Comparison of ENCODE assay signal across 20 cellular contexts in the genomic region with DNA sequence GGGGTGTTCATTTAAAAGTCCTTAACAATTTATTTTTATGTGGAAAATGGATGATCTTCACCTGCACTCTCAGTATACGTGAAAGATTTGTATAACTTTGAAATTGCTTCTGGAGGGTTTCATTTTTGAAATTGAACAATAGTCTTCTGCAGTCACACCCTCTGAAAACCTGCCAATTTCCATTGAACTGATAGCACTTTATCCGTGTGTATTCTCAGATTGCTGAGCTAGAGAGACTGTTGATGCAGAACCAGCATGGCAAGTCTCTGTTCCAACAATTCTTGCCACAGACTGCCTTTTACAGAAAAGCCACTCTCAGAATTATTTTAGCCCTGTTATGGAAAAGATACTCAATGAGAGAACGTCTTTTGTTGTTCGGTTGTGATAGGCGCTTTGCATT. TPM values are rescaled to one million over a fixed set of nuclear protein-coding genes. Genes with fewer than 3 reads are reported as not detected.
"Had no signal": no experiment of that assay in that cellular context is flagged by ENCODE, and none has a peak within 500 bp of the region (broad histone marks: within the 10 kb centered on the region; RNA-seq: fewer than 3 reads in every experiment).

No MANE protein-coding gene starts in this region.

- H3K9me3 ChIP-seq: adrenal gland, colonic mucosa, esophagus muscularis mucosa, psoas muscle, right lobe of liver, testis had no signal

- H3K36me3 Mint-ChIP-seq: activated naive CD4-positive, alpha-beta T cell treated with anti-CD3 and anti-CD28 coated beads, Interleukin-2, amount 50 U/mL, for 24 hours had no signal

- H3K27me3 ChIP-seq: adrenal gland, colonic mucosa, esophagus muscularis mucosa, hepatocyte, right lobe of liver, testis had no signal

- H3K27ac ChIP-seq: adrenal gland, colonic mucosa, esophagus muscularis mucosa, hepatocyte, psoas muscle, right lobe of liver, testis had no signal

- H3K4me3 Mint-ChIP-seq: activated CD4-positive, alpha-beta memory T cell treated with anti-CD3 and anti-CD28 coated beads, Interleukin-2, amount 10 ng/mL, durations not matched to agents 7 days and 5 days; activated naive CD4-positive, alpha-beta T cell treated with anti-CD3 and anti-CD28 coated beads, Interleukin-2, amount 50 U/mL, for 24 hours; nephron; stimulated activated naive CD8-positive, alpha-beta T cell treated with anti-CD3 and anti-CD28 coated beads, Interleukin-15, amount 100 ng/mL, for 72 hours had no signal

- H3K27ac Mint-ChIP-seq: activated CD4-positive, alpha-beta memory T cell treated with anti-CD3 and anti-CD28 coated beads, Interleukin-2, amount 10 ng/mL, durations not matched to agents 7 days and 5 days; activated naive CD4-positive, alpha-beta T cell treated with anti-CD3 and anti-CD28 coated beads, Interleukin-2, amount 50 U/mL, for 24 hours; nephron; stimulated activated naive CD8-positive, alpha-beta T cell treated with anti-CD3 and anti-CD28 coated beads, Interleukin-15, amount 100 ng/mL, for 72 hours had no signal

- H3K27me3 Mint-ChIP-seq: stimulated activated naive CD8-positive, alpha-beta T cell treated with anti-CD3 and anti-CD28 coated beads, Interleukin-15, amount 100 ng/mL, for 72 hours had no signal

- H3K4me3 ChIP-seq: adrenal gland, colonic mucosa, esophagus muscularis mucosa, hepatocyte, psoas muscle, right lobe of liver, testis had no signal

- H3K36me3 ChIP-seq: adrenal gland, colonic mucosa, esophagus muscularis mucosa, right lobe of liver had no signal

- ATAC-seq: psoas muscle; right lobe of liver; stimulated activated naive CD8-positive, alpha-beta T cell treated with anti-CD3 and anti-CD28 coated beads, Interleukin-15, amount 100 ng/mL, for 72 hours had no signal

- H3K4me1 Mint-ChIP-seq: activated CD4-positive, alpha-beta memory T cell treated with anti-CD3 and anti-CD28 coated beads, Interleukin-2, amount 10 ng/mL, durations not matched to agents 7 days and 5 days; activated naive CD4-positive, alpha-beta T cell treated with anti-CD3 and anti-CD28 coated beads, Interleukin-2, amount 50 U/mL, for 24 hours; nephron; stimulated activated naive CD8-positive, alpha-beta T cell treated with anti-CD3 and anti-CD28 coated beads, Interleukin-15, amount 100 ng/mL, for 72 hours had no signal

- DNase-seq: activated CD4-positive, alpha-beta memory T cell treated with anti-CD3 and anti-CD28 coated beads, Interleukin-2, amount 10 ng/mL, durations not matched to agents 7 days and 5 days; activated CD4-positive, alpha-beta T cell treated with anti-CD3 and anti-CD28 coated beads for 4 hours; activated effector memory CD4-positive, alpha-beta T cell treated with anti-CD3 and anti-CD28 coated beads, Interleukin-2, amount 50 U/mL, for 16 hours; activated T-cell treated with anti-CD3 and anti-CD28 coated beads, Interleukin-2, amount 50 U/mL, for 48 hours; adrenal gland; central memory CD4-positive, alpha-beta T cell; colonic mucosa; kidney glomerular epithelial cell; mesenchymal stem cell; occipital lobe; psoas muscle; right lobe of liver; stimulated activated naive CD8-positive, alpha-beta T cell treated with anti-CD3 and anti-CD28 coated beads, Interleukin-15, amount 100 ng/mL, for 72 hours; T-helper 1 cell; T1000; testis had no signal

- H3K9me3 Mint-ChIP-seq: activated naive CD4-positive, alpha-beta T cell treated with anti-CD3 and anti-CD28 coated beads, Interleukin-2, amount 50 U/mL, for 24 hours had no signal

- H3K4me1 ChIP-seq: adrenal gland, colonic mucosa, esophagus muscularis mucosa, psoas muscle, testis had no signal

RNA-seq across cellular contexts. Expression of a gene that starts 6.6 kb away (rescaled TPM):
- total RNA-seq: activated CD4-positive, alpha-beta memory T cell treated with anti-CD3 and anti-CD28 coated beads, Interleukin-2, amount 10 ng/mL, durations not matched to agents 7 days and 5 days had no signal
